ENCODE assay signal across 18 cellular contexts in genomic region chr2:105177546-105178254, GRCh38.
DNase-seq lines count a peak whose midpoint lies in the region; ATAC-seq and TF ChIP-seq lines count a peak whose summit lies in the region.
"Had no signal": no experiment of that assay in that cellular context is flagged by ENCODE, and none has a peak within 500 bp of the region (broad histone marks: within the 10 kb centered on the region; RNA-seq: fewer than 3 reads in every experiment).

No MANE protein-coding gene starts in this region.

- H3K9me2 ChIP-seq in SK-N-SH = no peaks in the 10 kb centered on the region

- H4K8ac ChIP-seq in neuronal stem cell (ENCODE audit: low read depth, low read length) = no peak overlapping the region

- H3K9ac ChIP-seq in neuronal stem cell (ENCODE audit: low read depth, low read length, poor library complexity) (no peak overlapping the region), SK-N-SH (no peak overlapping the region)

- no peak overlapping the region for H2BK12ac ChIP-seq in neuronal stem cell (ENCODE audit: low read length)

- H2AFZ ChIP-seq in neuronal stem cell (ENCODE audit: low read length) (no peak overlapping the region), SK-N-SH (ENCODE audit: low read depth) (no peak overlapping the region)

- no peak overlapping the region for H3K14ac ChIP-seq in neuronal stem cell (ENCODE audit: low read length)

- H3K27me3 ChIP-seq in neuronal stem cell (ENCODE audit: control insufficient read depth in 3 of 3, insufficient read depth in 3 of 3, low read depth in 1 of 3, low read length in 3 of 3) (peaks cover 0 to 76% (median 0%) of the 10 kb centered on the region in 3 experiments), SK-N-SH (ENCODE audit: insufficient read depth) (no peaks in the 10 kb centered on the region)

- no peak for TF ChIP-seq EP300 in SK-N-SH (IDR thresholded peaks at IDR 0.05; ENCODE audit: borderline replicate concordance in 1 of 2, low read depth in 1 of 2, low read length in 1 of 2)

- H3K36me3 ChIP-seq in neuronal stem cell (replicated peaks in 1 of 2; ENCODE audit: control insufficient read depth in 2 of 2, insufficient read depth in 2 of 2, low read length in 2 of 2) = no peaks in the 10 kb centered on the region
- no peaks in the 10 kb centered on the region for H3K36me3 ChIP-seq in SK-N-SH (replicated peaks in 1 of 2; ENCODE audit: control insufficient read depth in 1 of 2, insufficient read depth in 2 of 2, low read length in 1 of 2)

- H3K4me2 ChIP-seq in neuronal stem cell (ENCODE audit: insufficient read depth, low read length, poor library complexity, severe bottlenecking) (no peak overlapping the region), SK-N-SH (no peak overlapping the region)

- no peaks in the 10 kb centered on the region for H3K79me2 ChIP-seq in SK-N-SH (ENCODE audit: insufficient read depth)

- POLR2A ChIA-PET in SK-N-SH (lab: Yijun Ruan, JAX) = no interaction called here

- H2BK15ac ChIP-seq in neuronal stem cell (ENCODE audit: low read length) = no peak overlapping the region

- H3K4ac ChIP-seq in neuronal stem cell (ENCODE audit: low read length) = no peak overlapping the region

- ATAC-seq in HG02763 (IDR thresholded peaks at IDR 0.05; ENCODE audit: unreplicated experiment) (no peak), HG02852 (IDR thresholded peaks at IDR 0.05; ENCODE audit: unreplicated experiment) (no peak)

- CTCF ChIA-PET in SK-N-SH (lab: Yijun Ruan, JAX) = interaction anchor here (1.0 to 1.3 kb wide), 2 partner anchors 30 to 62 kb away, joined by 3 to 4 read pairs; no protein-coding TSS in a partner anchor

- no peak overlapping the region for H2BK120ac ChIP-seq in neuronal stem cell (ENCODE audit: low read depth, low read length)

- H3K18ac ChIP-seq in neuronal stem cell (ENCODE audit: low read length) = peak overlapping the region; percentile 84

- H2AK5ac ChIP-seq in neuronal stem cell (ENCODE audit: low read depth, low read length) = no peak overlapping the region

- no peak for TF ChIP-seq RAD21 in SK-N-SH (IDR thresholded peaks at IDR 0.05; ENCODE audit: low read length)

- DNase-seq in ELF-1 (ENCODE audit: low read depth, low spot score) (peak; percentile 60), neuronal stem cell (ENCODE audit: low spot score) (no peak), SK-N-SH (no peak)
- DNase-seq in Jurkat, Clone E6-1 (ENCODE audit: low read depth, low spot score) = peak; percentile 32
- DNase-seq: Caco-2; CD4-positive, alpha-beta T cell; GF-D8; IMR-90; NCI-H1092 treated with DMSO at 0.1 percent for 48 hours; NCI-H146; NCI-H510A; NCI-H748 treated with DMSO at 0.1 percent for 48 hours; NK-92 treated with Interleukin-12 subunit alpha and Interleukin-12 subunit beta, amount 100 ng/mL, for 24 hours; OCI-M1; Right ventricle myocardium superior had no signal

- H3K9me3 ChIP-seq in iPS-18c (ENCODE audit: control insufficient read depth, insufficient read depth, low read length) (no peaks in the 10 kb centered on the region), neuronal stem cell (replicated peaks in 1 of 2; ENCODE audit: control insufficient read depth in 2 of 2, insufficient read depth in 1 of 2, low read depth in 1 of 2, low read length in 2 of 2) (no peaks in the 10 kb centered on the region), SK-N-SH (no peaks in the 10 kb centered on the region)
- H3K9me3 ChIP-seq: Caco-2 had no signal

- no CpG with 5 or more reads among the region's 12 CpGs for WGBS in neuronal stem cell (ENCODE audit: extremely low coverage in 2 of 2, insufficient read length in 2 of 2, insufficient replicate concordance in 1 of 2), 2 donors
- 77% methylated on average over 10 of the region's 12 CpGs for WGBS in SK-N-SH (ENCODE audit: low lambda C conversion rate)

- no peak overlapping the region for H3K23ac ChIP-seq in neuronal stem cell (ENCODE audit: low read depth, low read length, poor library complexity)

- no peak overlapping the region for H3K4me3 ChIP-seq in Jurkat, Clone E6-1 (ENCODE audit: low read length)
- H3K4me3 ChIP-seq in iPS-18c (ENCODE audit: insufficient read depth, low read depth, low read length) (0 out of 2 replicates have a peak overlapping the region, but pooled peaks have one; percentile 6), neuronal stem cell (ENCODE audit: low read length in 2 of 2) (no peak overlapping the region), SK-N-SH (ENCODE audit: low read depth in 2 of 2, low read length in 1 of 2) (no peak overlapping the region)

- no peak overlapping the region for H3K27ac ChIP-seq in neuronal stem cell (replicated peaks; ENCODE audit: low read length)
- no peak overlapping the region for H3K27ac ChIP-seq in SK-N-SH (ENCODE audit: low read depth in 2 of 2, low read length in 1 of 2)

- H3K4me1 ChIP-seq in neuronal stem cell (ENCODE audit: control insufficient read depth in 2 of 2, insufficient read depth in 1 of 2, low read depth in 1 of 2, low read length in 2 of 2) = peaks cover 5 to 9% of the 10 kb centered on the region in 2 donors
- no peaks in the 10 kb centered on the region for H3K4me1 ChIP-seq in SK-N-SH (ENCODE audit: control insufficient read depth in 1 of 2, insufficient read depth in 2 of 2, low read depth in 1 of 2, low read length in 1 of 2)
- H3K4me1 ChIP-seq: Caco-2 had no signal

- H4K20me1 ChIP-seq in SK-N-SH (ENCODE audit: insufficient read depth) = no peaks in the 10 kb centered on the region

- no peak overlapping the region for H2BK5ac ChIP-seq in neuronal stem cell (ENCODE audit: low read length)

- H3K79me1 ChIP-seq in neuronal stem cell (ENCODE audit: low read depth, low read length) = no peaks in the 10 kb centered on the region

- TF ChIP-seq CTCF in SK-N-SH (IDR thresholded peaks at IDR 0.05) = no peak

- H4K91ac ChIP-seq in neuronal stem cell (ENCODE audit: low read depth, low read length, poor library complexity) = no peak overlapping the region

- no peaks in the 10 kb centered on the region for H3F3A ChIP-seq in SK-N-SH (replicated peaks; ENCODE audit: insufficient read depth)

TF ChIP-seq in SK-N-SH, 30 proteins besides CTCF, POLR2A, EP300 and RAD21 (continues in another document):
- TF ChIP-seq MXI1 (IDR thresholded peaks at IDR 0.05; ENCODE audit: low read depth, low read length) (no peak), CHD2 (IDR thresholded peaks at IDR 0.05; ENCODE audit: low read length, partially characterized antibody) (no peak), JUND (IDR thresholded peaks at IDR 0.05) (no peak), SIN3A (IDR thresholded peaks at IDR 0.05; ENCODE audit: borderline replicate concordance, low read depth, low read length) (no peak), TCF12 (IDR thresholded peaks at IDR 0.05) (no peak), MAX (IDR thresholded peaks at IDR 0.05; ENCODE audit: low read depth) (no peak), GATA2 (CRISPR knock-in tag; IDR thresholded peaks at IDR 0.05) (no peak), USF2 (IDR thresholded peaks at IDR 0.05; ENCODE audit: borderline replicate concordance, low read depth, low read length) (no peak), POLR2AphosphoS5 (IDR thresholded peaks at IDR 0.05; ENCODE audit: low read depth, low read length) (no peak), FOXM1 (IDR thresholded peaks at IDR 0.05; ENCODE audit: low read depth) (no peak), IRF3 (IDR thresholded peaks at IDR 0.05; ENCODE audit: low read depth, low read length) (no peak), RCOR1 (IDR thresholded peaks at IDR 0.05; ENCODE audit: low read length) (no peak), RFX5 (IDR thresholded peaks at IDR 0.05; ENCODE audit: low read length) (no peak), FOSL2 (IDR thresholded peaks at IDR 0.05; ENCODE audit: borderline replicate concordance, low read depth) (no peak), ELF1 (IDR thresholded peaks at IDR 0.05) (no peak)

Comparison
In these comparisons a context has a peak if more than half of its experiments do, and no peak if none do; other contexts are left out.
1. DNase-seq: peak in ELF-1 (single experiment) and Jurkat, Clone E6-1 (single experiment); none in neuronal stem cell (single experiment) and SK-N-SH (single experiment).